Comparison of ENCODE assay signal across 2 cellular contexts in the genomic region with DNA sequence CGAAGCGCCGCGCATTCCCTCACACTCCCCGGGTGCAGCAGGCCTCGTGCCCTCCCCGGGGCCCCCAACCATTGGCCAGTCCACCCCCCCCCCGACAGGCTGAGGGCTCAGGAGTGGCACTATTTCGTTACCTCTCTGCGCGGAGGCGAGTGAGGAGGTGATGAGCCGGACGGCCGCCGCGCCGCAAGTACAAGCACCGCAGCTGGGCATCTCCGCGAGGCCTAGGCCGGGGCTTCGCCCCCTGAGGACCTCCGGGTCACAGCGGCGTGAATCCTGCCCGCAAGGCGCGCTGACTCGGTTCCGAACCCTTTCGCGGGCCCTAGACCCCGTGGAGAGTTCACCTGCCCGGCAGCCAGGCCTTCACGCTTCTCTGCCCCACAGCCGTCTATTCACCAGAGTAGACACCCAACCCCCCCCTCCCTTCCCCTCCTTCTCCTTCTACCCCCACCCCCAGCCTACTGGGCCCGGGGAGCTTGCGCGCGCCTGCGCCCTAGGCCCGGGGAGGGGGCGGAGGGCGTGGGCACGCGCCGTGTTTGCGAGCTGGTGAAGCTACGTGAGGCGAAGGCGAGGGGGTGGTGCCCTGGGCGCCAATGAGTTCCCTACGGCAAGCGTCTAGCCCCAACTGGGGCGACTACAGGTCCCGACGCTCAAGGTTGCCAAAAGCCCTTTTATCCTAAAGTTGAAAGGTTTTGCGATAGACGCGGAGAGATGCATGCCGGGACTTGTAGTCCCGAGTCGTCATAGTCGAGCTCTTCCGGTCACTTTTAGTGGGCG.
A peak's percentile ranks its signal among the peaks of the same experiment; 100 is the strongest.
TF ChIP-seq lines count a peak whose summit lies in the region.

A gene (minus strand): TSS at position 399 of the 774 bp plus-strand sequence. CDS start 189 bp downstream, at position 210.

TF ChIP-seq in HCT116, 20 proteins besides CTCF, POLR2A, EP300 and RAD21 (continued from another document):
- TF ChIP-seq, protein P1, sequence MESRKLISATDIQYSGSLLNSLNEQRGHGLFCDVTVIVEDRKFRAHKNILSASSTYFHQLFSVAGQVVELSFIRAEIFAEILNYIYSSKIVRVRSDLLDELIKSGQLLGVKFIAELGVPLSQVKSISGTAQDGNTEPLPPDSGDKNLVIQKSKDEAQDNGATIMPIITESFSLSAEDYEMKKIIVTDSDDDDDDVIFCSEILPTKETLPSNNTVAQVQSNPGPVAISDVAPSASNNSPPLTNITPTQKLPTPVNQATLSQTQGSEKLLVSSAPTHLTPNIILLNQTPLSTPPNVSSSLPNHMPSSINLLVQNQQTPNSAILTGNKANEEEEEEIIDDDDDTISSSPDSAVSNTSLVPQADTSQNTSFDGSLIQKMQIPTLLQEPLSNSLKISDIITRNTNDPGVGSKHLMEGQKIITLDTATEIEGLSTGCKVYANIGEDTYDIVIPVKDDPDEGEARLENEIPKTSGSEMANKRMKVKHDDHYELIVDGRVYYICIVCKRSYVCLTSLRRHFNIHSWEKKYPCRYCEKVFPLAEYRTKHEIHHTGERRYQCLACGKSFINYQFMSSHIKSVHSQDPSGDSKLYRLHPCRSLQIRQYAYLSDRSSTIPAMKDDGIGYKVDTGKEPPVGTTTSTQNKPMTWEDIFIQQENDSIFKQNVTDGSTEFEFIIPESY (IDR thresholded peaks at IDR 0.05; ENCODE audit: extremely low read depth, insufficient replicate concordance, low read length): peak; percentile 44
- TF ChIP-seq, protein P2, sequence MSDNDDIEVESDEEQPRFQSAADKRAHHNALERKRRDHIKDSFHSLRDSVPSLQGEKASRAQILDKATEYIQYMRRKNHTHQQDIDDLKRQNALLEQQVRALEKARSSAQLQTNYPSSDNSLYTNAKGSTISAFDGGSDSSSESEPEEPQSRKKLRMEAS (IDR thresholded peaks at IDR 0.05): peak; percentile 57; the same call in 1 of the 2 replicates
- peak; percentile 99 for TF ChIP-seq ZFX (IDR thresholded peaks at IDR 0.05)
- TF ChIP-seq POLR2AphosphoS5 (IDR thresholded peaks at IDR 0.05; ENCODE audit: low read depth, low read length): peak; percentile 65
- TF ChIP-seq ELF1 (IDR thresholded peaks at IDR 0.05; ENCODE audit: borderline replicate concordance, low read depth): peak; percentile 78; the same call in 1 of the 2 replicates
- TF ChIP-seq SP1 (IDR thresholded peaks at IDR 0.05; ENCODE audit: low read depth): peak; percentile 58; the same call in 1 of the 2 replicates
- peak; percentile 96 for TF ChIP-seq TCF7L2 (IDR thresholded peaks at IDR 0.05; ENCODE audit: borderline replicate concordance, extremely low read depth, insufficient read depth, insufficient read length)
- peak; percentile 98 for TF ChIP-seq EGR1 (IDR thresholded peaks at IDR 0.05; ENCODE audit: low read depth)
- TF ChIP-seq JUND (IDR thresholded peaks at IDR 0.05): no peak
- no peak; the same call in 1 of the 2 replicates for TF ChIP-seq SIN3A (IDR thresholded peaks at IDR 0.05; ENCODE audit: low read depth)
TF ChIP-seq in HCT116: peak in this region for 9.

TF ChIP-seq in neural cell, 6 proteins besides CTCF, POLR2A, EP300 and RAD21 (continued from another document):
- TF ChIP-seq, protein P3, sequence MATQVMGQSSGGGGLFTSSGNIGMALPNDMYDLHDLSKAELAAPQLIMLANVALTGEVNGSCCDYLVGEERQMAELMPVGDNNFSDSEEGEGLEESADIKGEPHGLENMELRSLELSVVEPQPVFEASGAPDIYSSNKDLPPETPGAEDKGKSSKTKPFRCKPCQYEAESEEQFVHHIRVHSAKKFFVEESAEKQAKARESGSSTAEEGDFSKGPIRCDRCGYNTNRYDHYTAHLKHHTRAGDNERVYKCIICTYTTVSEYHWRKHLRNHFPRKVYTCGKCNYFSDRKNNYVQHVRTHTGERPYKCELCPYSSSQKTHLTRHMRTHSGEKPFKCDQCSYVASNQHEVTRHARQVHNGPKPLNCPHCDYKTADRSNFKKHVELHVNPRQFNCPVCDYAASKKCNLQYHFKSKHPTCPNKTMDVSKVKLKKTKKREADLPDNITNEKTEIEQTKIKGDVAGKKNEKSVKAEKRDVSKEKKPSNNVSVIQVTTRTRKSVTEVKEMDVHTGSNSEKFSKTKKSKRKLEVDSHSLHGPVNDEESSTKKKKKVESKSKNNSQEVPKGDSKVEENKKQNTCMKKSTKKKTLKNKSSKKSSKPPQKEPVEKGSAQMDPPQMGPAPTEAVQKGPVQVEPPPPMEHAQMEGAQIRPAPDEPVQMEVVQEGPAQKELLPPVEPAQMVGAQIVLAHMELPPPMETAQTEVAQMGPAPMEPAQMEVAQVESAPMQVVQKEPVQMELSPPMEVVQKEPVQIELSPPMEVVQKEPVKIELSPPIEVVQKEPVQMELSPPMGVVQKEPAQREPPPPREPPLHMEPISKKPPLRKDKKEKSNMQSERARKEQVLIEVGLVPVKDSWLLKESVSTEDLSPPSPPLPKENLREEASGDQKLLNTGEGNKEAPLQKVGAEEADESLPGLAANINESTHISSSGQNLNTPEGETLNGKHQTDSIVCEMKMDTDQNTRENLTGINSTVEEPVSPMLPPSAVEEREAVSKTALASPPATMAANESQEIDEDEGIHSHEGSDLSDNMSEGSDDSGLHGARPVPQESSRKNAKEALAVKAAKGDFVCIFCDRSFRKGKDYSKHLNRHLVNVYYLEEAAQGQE (IDR thresholded peaks at IDR 0.05; ENCODE audit: borderline replicate concordance): peak; percentile 43
- TF ChIP-seq TAF1 (IDR thresholded peaks at IDR 0.05; ENCODE audit: low read depth): peak; percentile 54
